Comparison of ENCODE assay signal across 31 cellular contexts in the genomic region with DNA sequence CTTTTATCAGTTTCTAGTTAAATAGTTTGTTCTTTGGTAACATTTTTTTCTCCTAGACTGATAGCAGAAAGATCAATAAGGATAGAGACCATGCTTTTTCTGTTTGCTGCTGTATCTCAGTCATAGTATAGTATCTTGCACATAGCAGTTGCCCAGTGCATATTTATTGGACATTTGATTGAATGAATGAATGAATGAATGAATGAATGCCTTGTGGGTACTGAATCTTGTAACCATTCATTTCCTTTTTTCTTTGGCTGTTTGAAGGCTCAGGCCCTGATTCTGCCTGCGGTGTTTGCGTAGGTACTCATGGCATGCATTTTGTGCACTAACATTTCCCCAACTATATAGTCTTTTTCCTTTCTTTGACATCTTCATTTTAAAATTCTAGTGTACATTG.
"Had no signal": no experiment of that assay in that cellular context is flagged by ENCODE, and none has a peak within 500 bp of the region (broad histone marks: within the 10 kb centered on the region; RNA-seq: fewer than 3 reads in every experiment).

No MANE protein-coding gene starts in this region.

- H3K4me3 Mint-ChIP-seq: natural killer cell; neural progenitor cell; stimulated activated memory B cell treated with anti-CD40 and anti-IgM and Interleukin-4, amounts not matched to agents 10 μg/mL and 1 μg/mL and 100 μg/mL, for 72 hours; stimulated activated naive CD8-positive, alpha-beta T cell treated with anti-CD3 and anti-CD28 coated beads, Interleukin-15, amount 100 ng/mL, for 72 hours; type B pancreatic cell had no signal

- DNase-seq: natural killer cell; occipital lobe; ovary; posterior cingulate gyrus; psoas muscle; right cardiac atrium; spleen; stimulated activated CD4-positive, alpha-beta T cell treated with anti-CD3 and anti-CD28 coated beads, Interleukin-12 subunit alpha, Interleukin-12 subunit beta, amount 100 ng/mL, for 4 hours; stimulated activated CD4-positive, alpha-beta T cell treated with anti-CD3 and anti-CD28 coated beads, Interleukin-1b, Interleukin-23, amount 100 ng/mL, for 48 hours; stimulated activated CD4-positive, alpha-beta T cell treated with anti-CD3 and anti-CD28 coated beads, Interleukin-4, amount 100 ng/mL, for 1 hour; stimulated activated CD4-positive, alpha-beta T cell treated with anti-CD3 and anti-CD28 coated beads, Interleukin-4, amount 100 ng/mL, for 4 hours; stimulated activated CD8-positive, alpha-beta memory T cell treated with anti-CD3 and anti-CD28 coated beads, Interleukin-4, amount 100 ng/mL, for 48 hours; stimulated activated naive CD4-positive, alpha-beta T cell; stimulated activated naive CD8-positive, alpha-beta T cell treated with anti-CD3 and anti-CD28 coated beads, Interleukin-15, amount 100 ng/mL, for 72 hours; stimulated activated naive CD8-positive, alpha-beta T cell treated with anti-CD3 and anti-CD28 coated beads, Interleukin-15, Interleukin-2, amounts not matched to agents 100 U/mL and 50 U/mL, for 24 hours; substantia nigra; testis; tibial artery; transverse colon; upper lobe of right lung; uterus had no signal

- H3K36me3 ChIP-seq: neural progenitor cell, ovary, suprapubic skin, transverse colon, upper lobe of right lung, uterus had no signal

- H2AFZ ChIP-seq: neural progenitor cell, parathyroid adenoma had no signal

- H3K9me3 Mint-ChIP-seq: natural killer cell; nephron; neural progenitor cell; stimulated activated memory B cell treated with anti-CD40 and anti-IgM and Interleukin-4, amounts not matched to agents 10 μg/mL and 1 μg/mL and 100 μg/mL, for 72 hours; stimulated activated naive CD8-positive, alpha-beta T cell treated with anti-CD3 and anti-CD28 coated beads, Interleukin-15, amount 100 ng/mL, for 72 hours; type B pancreatic cell had no signal

- H3K4me2 ChIP-seq: neural progenitor cell, smooth muscle cell had no signal

- ATAC-seq: natural killer cell; psoas muscle; right cardiac atrium; sciatic nerve; stimulated activated memory B cell treated with anti-CD40 and anti-IgM and Interleukin-4, amounts not matched to agents 10 μg/mL and 1 μg/mL and 100 μg/mL, for 72 hours; stimulated activated naive CD8-positive, alpha-beta T cell treated with anti-CD3 and anti-CD28 coated beads, Interleukin-15, amount 100 ng/mL, for 72 hours; stimulated activated naive CD8-positive, alpha-beta T cell treated with anti-CD3 and anti-CD28 coated beads, Interleukin-15, Interleukin-2, amounts not matched to agents 100 U/mL and 50 U/mL, for 24 hours; upper lobe of right lung had no signal

- H3K4me3 ChIP-seq: neural progenitor cell, ovary, psoas muscle, skin epidermis, smooth muscle cell, spleen, suprapubic skin, testis, tibial artery, transverse colon, upper lobe of right lung, uterus had no signal

- H3K27me3 Mint-ChIP-seq: progenitor cell of endocrine pancreas; stimulated activated memory B cell treated with anti-CD40 and anti-IgM and Interleukin-4, amounts not matched to agents 10 μg/mL and 1 μg/mL and 100 μg/mL, for 72 hours; stimulated activated naive CD8-positive, alpha-beta T cell treated with anti-CD3 and anti-CD28 coated beads, Interleukin-15, amount 100 ng/mL, for 72 hours; type B pancreatic cell had no signal

- H3K27ac Mint-ChIP-seq: natural killer cell; nephron; neural progenitor cell; progenitor cell of endocrine pancreas; stimulated activated memory B cell treated with anti-CD40 and anti-IgM and Interleukin-4, amounts not matched to agents 10 μg/mL and 1 μg/mL and 100 μg/mL, for 72 hours; stimulated activated naive CD8-positive, alpha-beta T cell treated with anti-CD3 and anti-CD28 coated beads, Interleukin-15, amount 100 ng/mL, for 72 hours; type B pancreatic cell had no signal

- H3K9me3 ChIP-seq: ovary, psoas muscle, spleen, suprapubic skin, testis, tibial artery, transverse colon, upper lobe of right lung, uterus had no signal

- H3K27ac ChIP-seq: neural progenitor cell, ovary, parathyroid adenoma, psoas muscle, skin epidermis, spleen, suprapubic skin, testis, tibial artery, transverse colon, upper lobe of right lung, uterus had no signal

- H3K4me1 Mint-ChIP-seq: neural progenitor cell; stimulated activated memory B cell treated with anti-CD40 and anti-IgM and Interleukin-4, amounts not matched to agents 10 μg/mL and 1 μg/mL and 100 μg/mL, for 72 hours; stimulated activated naive CD8-positive, alpha-beta T cell treated with anti-CD3 and anti-CD28 coated beads, Interleukin-15, amount 100 ng/mL, for 72 hours had no signal

- H3K27me3 ChIP-seq: neural progenitor cell, ovary, spleen, suprapubic skin, testis, tibial artery, transverse colon, upper lobe of right lung, uterus had no signal

- H3K79me2 ChIP-seq: parathyroid adenoma had no signal

- H3K36me3 Mint-ChIP-seq: natural killer cell, type B pancreatic cell had no signal

- H3K9ac ChIP-seq: neural progenitor cell, parathyroid adenoma had no signal

- H3K4me1 ChIP-seq: neural progenitor cell, parathyroid adenoma, testis, tibial artery, upper lobe of right lung had no signal
